Comparison of ENCODE assay signal across 1 cellular context in the genomic region with DNA sequence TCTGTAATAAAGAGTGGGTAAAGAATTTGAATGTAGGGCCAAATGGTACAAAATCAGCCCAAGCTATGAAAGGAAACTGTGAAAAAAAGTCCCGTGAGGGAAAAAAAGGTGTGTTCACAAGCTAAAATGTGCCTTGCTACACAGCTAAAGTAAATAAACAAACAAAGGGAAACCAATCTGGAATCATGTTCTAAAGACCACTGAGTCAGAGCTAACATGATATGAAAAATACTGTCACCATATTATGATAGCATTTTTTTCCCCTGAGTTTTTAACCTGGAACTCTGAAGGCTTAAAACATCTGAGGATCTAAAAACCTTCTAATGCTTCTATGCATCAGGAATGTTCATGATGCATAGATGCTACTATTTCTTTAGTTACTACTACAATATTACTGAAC.
TF ChIP-seq lines count a peak whose summit lies in the region.

No MANE protein-coding gene starts in this region.

TF ChIP-seq in IMR-90, 13 proteins besides CTCF, POLR2A, EP300 and RAD21 (continued from another document):
- TF ChIP-seq CHD1 (IDR thresholded peaks at IDR 0.05; ENCODE audit: low read depth, low read length) = no peak
- TF ChIP-seq, protein P1, sequence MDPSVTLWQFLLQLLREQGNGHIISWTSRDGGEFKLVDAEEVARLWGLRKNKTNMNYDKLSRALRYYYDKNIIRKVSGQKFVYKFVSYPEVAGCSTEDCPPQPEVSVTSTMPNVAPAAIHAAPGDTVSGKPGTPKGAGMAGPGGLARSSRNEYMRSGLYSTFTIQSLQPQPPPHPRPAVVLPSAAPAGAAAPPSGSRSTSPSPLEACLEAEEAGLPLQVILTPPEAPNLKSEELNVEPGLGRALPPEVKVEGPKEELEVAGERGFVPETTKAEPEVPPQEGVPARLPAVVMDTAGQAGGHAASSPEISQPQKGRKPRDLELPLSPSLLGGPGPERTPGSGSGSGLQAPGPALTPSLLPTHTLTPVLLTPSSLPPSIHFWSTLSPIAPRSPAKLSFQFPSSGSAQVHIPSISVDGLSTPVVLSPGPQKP (IDR thresholded peaks at IDR 0.05; ENCODE audit: borderline replicate concordance, low read depth, low read length) = no peak
TF ChIP-seq in IMR-90: peak in this region for 0.
